19 cellular contexts compared by ENCODE assay signal in genomic region chr13:97200081-97200942, GRCh38.
"Had no signal": no experiment of that assay in that cellular context is flagged by ENCODE, and none has a peak within 500 bp of the region (broad histone marks: within the 10 kb centered on the region; RNA-seq: fewer than 3 reads in every experiment).

No MANE protein-coding gene starts in this region.

- DNase-seq: dermis blood vessel endothelial cell; dorsolateral prefrontal cortex; effector CD4-positive, alpha-beta T cell; effector memory CD4-positive, alpha-beta T cell; foreskin fibroblast; foreskin melanocyte; gastrocnemius medialis; glutamatergic neuron; head of caudate nucleus; heart right ventricle; hippocampal formation; left cardiac atrium; left lung; left ventricle myocardium superior; lower lobe of right lung; mesendoderm; midbrain had no signal

- H3K4me3 ChIP-seq: coronary artery, dorsolateral prefrontal cortex, esophagus muscularis mucosa, gastrocnemius medialis, heart right ventricle, left lung, lower lobe of right lung had no signal

- ATAC-seq: gastrocnemius medialis, heart right ventricle, left cardiac atrium, left lung, left ventricle myocardium superior, lower lobe of right lung had no signal

- H3K9me3 ChIP-seq: esophagus muscularis mucosa, gastrocnemius medialis, heart right ventricle, left lung, lower lobe of right lung had no signal

- H3K36me3 ChIP-seq: esophagus muscularis mucosa, gastrocnemius medialis, heart right ventricle, left lung, lower lobe of right lung had no signal

- H3K27me3 ChIP-seq: dorsolateral prefrontal cortex, esophagus muscularis mucosa, gastrocnemius medialis, heart right ventricle, left lung had no signal

- H3K4me1 ChIP-seq: esophagus muscularis mucosa, gastrocnemius medialis, heart right ventricle, left lung, lower lobe of right lung had no signal

- H3K27ac ChIP-seq: coronary artery, dorsolateral prefrontal cortex, esophagus muscularis mucosa, gastrocnemius medialis, heart right ventricle, left lung, lower lobe of right lung had no signal
